Comparison of ENCODE assay signal across 1 cellular context in genomic region chr19:17376935-17377600, GRCh38.
TF ChIP-seq lines count a peak whose summit lies in the region.

Gene PLVAP, minus strand, starts transcription at chr19:17377342. Its CDS starts 54 bp downstream, at chr19:17377288.

TF ChIP-seq in K562, 482 proteins besides CTCF, POLR2A, EP300 and RAD21 (continued from another document):
- TF ChIP-seq MYNN (IDR thresholded peaks at IDR 0.05) (0 out of 2 replicates have a peak, but pooled peaks have one; percentile 29), MYNN (CRISPR knock-in tag; IDR thresholded peaks at IDR 0.05) (no peak), VEZF1 (CRISPR knock-in tag; IDR thresholded peaks at IDR 0.05) (peak; percentile 71), GATA2 (CRISPR knock-in tag; IDR thresholded peaks at IDR 0.05) (peak; percentile 30; the same call in 1 of the 2 replicates), DPF2 (IDR thresholded peaks at IDR 0.05) (peak; percentile 54; the same call in 1 of the 2 replicates), TRIM24 (IDR thresholded peaks at IDR 0.05) (peak; percentile 14 to 16; a peak in 1 of 4 replicates), SMARCE1 (IDR thresholded peaks at IDR 0.05) (peak; percentile 53; the same call in 1 of the 2 replicates), EGR1 (conservative IDR thresholded peaks at IDR 0.05) (peak; percentile 87), ZNF740 (CRISPR knock-in tag; IDR thresholded peaks at IDR 0.05) (peak; percentile 61; the same call in 1 of the 2 replicates), ZNF740 (tag; IDR thresholded peaks at IDR 0.05) (no peak), NRF1 (conservative IDR thresholded peaks at IDR 0.05 in 1 of 2, IDR thresholded peaks at IDR 0.05 in 1 of 2) (0 out of 4 replicates have a peak, but pooled peaks of 1 of the 2 experiments have one; percentile 19), BHLHE40 (IDR thresholded peaks at IDR 0.05; ENCODE audit: low read length) (peak; percentile 72), ETS1 (conservative IDR thresholded peaks at IDR 0.05; ENCODE audit: control insufficient read depth, low read depth, low read length) (no peak), KLF16 (IDR thresholded peaks at IDR 0.05) (peak; percentile 74; the same call in 1 of the 2 replicates), HMGN3 (IDR thresholded peaks at IDR 0.05; ENCODE audit: borderline replicate concordance, extremely low read depth, insufficient read length, low read depth, low read length) (no peak), CBFA2T2 (conservative IDR thresholded peaks at IDR 0.05) (peak; percentile 61), TCF3 (CRISPR knock-in tag; IDR thresholded peaks at IDR 0.05) (peak; percentile 80), SREBF2 (CRISPR knock-in tag; IDR thresholded peaks at IDR 0.05) (no peak), CBFA2T3 (IDR thresholded peaks at IDR 0.05) (peak; percentile 86), XRCC3 (IDR thresholded peaks at IDR 0.05) (no peak), POLR2AphosphoS5 (IDR thresholded peaks at IDR 0.05; ENCODE audit: control insufficient read depth, insufficient read depth, low read depth, low read length) (peak; percentile 43; the same call in 1 of the 2 replicates), RBFOX2 (IDR thresholded peaks at IDR 0.05; ENCODE audit: low read depth, low read length) (peak; percentile 42; the same call in 1 of the 2 replicates), NCOR1 (IDR thresholded peaks at IDR 0.05) (peak; percentile 70), TEAD4 (IDR thresholded peaks at IDR 0.05; ENCODE audit: low read length) (peak; percentile 53), TEAD4 (CRISPR knock-in tag; IDR thresholded peaks at IDR 0.05; ENCODE audit: borderline replicate concordance) (no peak), ERF (CRISPR knock-in tag; IDR thresholded peaks at IDR 0.05) (no peak), NFIC (IDR thresholded peaks at IDR 0.05) (peak; percentile 66; the same call in 1 of the 2 replicates), SMARCA4 (IDR thresholded peaks at IDR 0.05) (peak; percentile 63), RCOR1 (IDR thresholded peaks at IDR 0.05; ENCODE audit: borderline replicate concordance in 1 of 2, low read depth in 2 of 2, low read length in 2 of 2) (0 out of 4 replicates have a peak, but pooled peaks of 1 of the 2 experiments have one; percentile 17), POLR2G (IDR thresholded peaks at IDR 0.05; ENCODE audit: low read depth, low read length) (peak; percentile 51), ILF3 (IDR thresholded peaks at IDR 0.05; ENCODE audit: borderline replicate concordance) (no peak), GABPB1 (CRISPR knock-in tag; IDR thresholded peaks at IDR 0.05) (no peak), ZBTB7A (IDR thresholded peaks at IDR 0.05; ENCODE audit: borderline replicate concordance, control insufficient read depth, low read depth, low read length) (peak; percentile 79), MAZ (CRISPR knock-in tag; conservative IDR thresholded peaks at IDR 0.05 in 1 of 2, IDR thresholded peaks at IDR 0.05 in 1 of 2) (peak in 1 of 2 experiments; percentile 90; a peak in 2 of 4 replicates), SRSF3 (IDR thresholded peaks at IDR 0.05; ENCODE audit: insufficient read depth, low read length) (no peak), TAL1 (IDR thresholded peaks at IDR 0.05) (peak; percentile 61), PKNOX1 (IDR thresholded peaks at IDR 0.05) (no peak), ARID1B (IDR thresholded peaks at IDR 0.05) (peak; percentile 82), TFAP4 (CRISPR knock-in tag; IDR thresholded peaks at IDR 0.05; ENCODE audit: borderline replicate concordance) (peak; percentile 64), CBFB (CRISPR knock-in tag; IDR thresholded peaks at IDR 0.05) (no peak), MTA2 (IDR thresholded peaks at IDR 0.05; ENCODE audit: low read depth) (0 out of 2 replicates have a peak, but pooled peaks have one; percentile 12), BACH1 (tag; IDR thresholded peaks at IDR 0.05) (no peak), KDM1A (IDR thresholded peaks at IDR 0.05) (peak; percentile 18 to 43; a peak in 1 of 4 replicates), L3MBTL2 (IDR thresholded peaks at IDR 0.05) (0 out of 2 replicates have a peak, but pooled peaks have one; percentile 11), TCF7 (IDR thresholded peaks at IDR 0.05; ENCODE audit: borderline replicate concordance) (0 out of 2 replicates have a peak, but pooled peaks have one; percentile 19)
